Comparison of ENCODE assay signal across 20 cellular contexts in the genomic region with DNA sequence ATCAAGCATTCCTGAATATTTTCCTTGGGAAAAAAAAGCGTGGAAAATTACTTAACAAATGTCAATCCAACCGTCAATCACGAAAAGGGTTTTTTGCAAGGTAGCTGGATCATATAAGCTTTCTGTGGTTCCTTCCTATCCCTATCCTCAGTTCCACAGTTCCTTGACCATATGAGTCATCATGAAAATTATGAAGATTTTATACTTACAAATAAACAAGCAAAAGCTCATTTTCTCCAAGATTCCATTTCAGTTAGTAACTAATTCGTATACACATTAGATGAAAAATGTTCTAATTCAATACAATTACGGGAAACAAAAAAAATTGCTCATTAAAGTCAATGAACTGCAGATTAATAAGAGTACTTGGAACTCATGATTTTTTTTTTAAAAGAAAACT.
"Had no signal": no experiment of that assay in that cellular context is flagged by ENCODE, and none has a peak within 500 bp of the region (broad histone marks: within the 10 kb centered on the region; RNA-seq: fewer than 3 reads in every experiment).

No MANE protein-coding gene starts in this region.

- DNase-seq: cortex of kidney; effector memory CD8-positive, alpha-beta T cell; gastrocnemius medialis; head of caudate nucleus; kidney; natural killer cell; occipital lobe; pancreas; retina; right lobe of liver; small intestine; stimulated activated CD4-positive, alpha-beta T cell treated with anti-CD3 and anti-CD28 coated beads, Interleukin-15, amount 100 ng/mL, for 24 hours; stimulated activated CD4-positive, alpha-beta T cell treated with anti-CD3 and anti-CD28 coated beads, Interleukin-2, amount 100 ng/mL, for 48 hours; stimulated activated naive B cell treated with anti-CD40 and anti-IgM and Interleukin-4, amounts not matched to agents 10 μg/mL and 1 μg/mL and 100 μg/mL, for 72 hours; upper lobe of left lung had no signal

- H3K27ac Mint-ChIP-seq: effector memory CD8-positive, alpha-beta T cell; memory B cell; natural killer cell; stimulated activated naive B cell treated with anti-CD40 and anti-IgM and Interleukin-4, amounts not matched to agents 10 μg/mL and 1 μg/mL and 100 μg/mL, for 72 hours; stimulated activated naive CD8-positive, alpha-beta T cell treated with anti-CD3 and anti-CD28 coated beads, Interleukin-15, Interleukin-2, amounts not matched to agents 100 ng/mL and 50 ng/mL, for 24 hours had no signal

- H3K9me3 Mint-ChIP-seq: effector memory CD8-positive, alpha-beta T cell; natural killer cell; stimulated activated naive CD8-positive, alpha-beta T cell treated with anti-CD3 and anti-CD28 coated beads, Interleukin-15, Interleukin-2, amounts not matched to agents 100 ng/mL and 50 ng/mL, for 24 hours had no signal

- H3K27me3 ChIP-seq: gastrocnemius medialis, pancreas, right lobe of liver, tibial nerve, upper lobe of left lung had no signal

- H3K4me3 Mint-ChIP-seq: effector memory CD8-positive, alpha-beta T cell; memory B cell; natural killer cell; stimulated activated naive B cell treated with anti-CD40 and anti-IgM and Interleukin-4, amounts not matched to agents 10 μg/mL and 1 μg/mL and 100 μg/mL, for 72 hours; stimulated activated naive CD8-positive, alpha-beta T cell treated with anti-CD3 and anti-CD28 coated beads, Interleukin-15, Interleukin-2, amounts not matched to agents 100 ng/mL and 50 ng/mL, for 24 hours had no signal

- H3K9me3 ChIP-seq: gastrocnemius medialis, pancreas, right lobe of liver, thoracic aorta, upper lobe of left lung had no signal

- H3K4me1 ChIP-seq: pancreas had no signal

- H3K27ac ChIP-seq: gastrocnemius medialis, pancreas, right lobe of liver, thoracic aorta, tibial nerve, upper lobe of left lung had no signal

- H3K36me3 ChIP-seq: gastrocnemius medialis, pancreas, right lobe of liver, thoracic aorta, upper lobe of left lung had no signal

- H3K4me1 Mint-ChIP-seq: memory B cell; natural killer cell; stimulated activated naive B cell treated with anti-CD40 and anti-IgM and Interleukin-4, amounts not matched to agents 10 μg/mL and 1 μg/mL and 100 μg/mL, for 72 hours had no signal

- H3K36me3 Mint-ChIP-seq: natural killer cell; stimulated activated naive B cell treated with anti-CD40 and anti-IgM and Interleukin-4, amounts not matched to agents 10 μg/mL and 1 μg/mL and 100 μg/mL, for 72 hours had no signal

- H3K4me3 ChIP-seq: gastrocnemius medialis, lung, pancreas, right lobe of liver, thoracic aorta, tibial nerve, upper lobe of left lung had no signal
